In genomic region chr15:26954403-26954802, GRCh38 we compare ENCODE assay signal across 11 cellular contexts. TPM values are rescaled to one million over a fixed set of nuclear protein-coding genes. Genes with fewer than 3 reads are reported as not detected.
"Had no signal": no experiment of that assay in that cellular context is flagged by ENCODE, and none has a peak within 500 bp of the region (broad histone marks: within the 10 kb centered on the region; RNA-seq: fewer than 3 reads in every experiment).

No MANE protein-coding gene starts in this region.

- H2AFZ ChIP-seq: GM23248 had no signal

- H3K9ac ChIP-seq: GM23248, KMS-11 had no signal

- DNase-seq: GM23248, GOT3, H7, HFFc6, IMR-90, KBM-7 had no signal

- H3K9me3 ChIP-seq: HAP-1 had no signal

- H3K27ac ChIP-seq: GM23248, HL-60, KMS-11 had no signal

- H3K4me1 ChIP-seq: HAP-1 had no signal

- H3K4me3 ChIP-seq: GM23248, HAP-1 had no signal

- H3K36me3 ChIP-seq: HAP-1 had no signal

- ATAC-seq: HCT116 had no signal

- H3K4me2 ChIP-seq: KMS-11 had no signal

RNA-seq across cellular contexts. Expression of gene GABRG3, which starts 16.6 kb away (rescaled TPM):
- total RNA-seq: GM23248, H4, HFFc6, IMR-90 had no signal
- polyA plus RNA-seq: GM23248, IMR-90 had no signal
